ENCODE assay signal across 12 cellular contexts in the genomic region with DNA sequence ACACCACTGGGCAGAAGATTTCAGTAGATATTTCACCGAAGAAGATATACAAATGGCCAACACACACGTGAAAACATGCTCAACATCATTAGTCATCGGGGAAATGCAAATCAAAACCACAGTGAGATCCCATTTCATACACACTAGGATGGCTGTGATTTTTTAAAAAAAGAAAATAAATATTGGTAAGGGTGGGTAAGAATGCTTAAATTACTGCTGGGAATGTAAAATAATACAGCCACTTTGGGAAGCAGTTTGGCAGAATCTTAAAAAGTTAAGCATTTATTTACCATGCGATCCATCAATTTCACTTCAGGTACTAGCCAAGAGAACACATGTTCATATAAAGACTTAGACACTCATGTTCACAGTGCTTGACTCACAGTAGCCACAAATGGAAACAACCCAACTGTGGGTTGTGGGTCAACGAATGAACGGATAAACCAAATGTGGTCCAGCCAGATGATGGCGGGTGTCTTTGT. TPM values are rescaled to one million over a fixed set of nuclear protein-coding genes. Genes with fewer than 3 reads are reported as not detected.
DNase-seq lines count a peak whose midpoint lies in the region; ATAC-seq, FAIRE-seq and TF ChIP-seq lines count a peak whose summit lies in the region.
"Had no signal": no experiment of that assay in that cellular context is flagged by ENCODE, and none has a peak within 500 bp of the region (broad histone marks: within the 10 kb centered on the region; RNA-seq: fewer than 3 reads in every experiment).

No MANE protein-coding gene starts in this region.

- TF ChIP-seq RAD21 in GM12878 (IDR thresholded peaks at IDR 0.05; ENCODE audit: insufficient read depth, low read depth, low read length), result no peak

- H3K4me2 ChIP-seq in GM12878 (ENCODE audit: control insufficient read depth, insufficient read depth), result peak overlapping the region; percentile 99

- H2AFZ ChIP-seq in GM12878 (ENCODE audit: control insufficient read depth, low read depth, low read length), result no peak overlapping the region

- peak in 1 of 2 experiments; percentile 42; a peak in 1 of 4 replicates for TF ChIP-seq EP300 in GM12878 (IDR thresholded peaks at IDR 0.05; ENCODE audit: borderline replicate concordance in 1 of 2, control insufficient read depth in 1 of 2, low read depth in 2 of 2, low read length in 2 of 2)

- WGBS in GM12878 (ENCODE audit: insufficient coverage, insufficient replicate concordance, low lambda C conversion rate, missing lambda C conversion rate), result 1% methylated on average over 7 of the region's 7 CpGs

- CTCF ChIA-PET in GM12878 (lab: Yijun Ruan, JAX), result interaction anchor here (0.6 to 2.0 kb wide), 5 partner anchors 28 to 528 kb away, joined by 3 to 9 read pairs (median 4); no protein-coding TSS in a partner anchor

- peaks cover 63% of the 10 kb centered on the region for H3K4me1 ChIP-seq in GM12878 (ENCODE audit: control insufficient read depth, insufficient read depth, low read length)

- in situ Hi-C loops in GM12878 (cut with MboI), result no loop called here

- no peak for TF ChIP-seq CTCF in GM12878 (IDR thresholded peaks at IDR 0.05 in 2 of 3, conservative IDR thresholded peaks at IDR 0.05 in 1 of 3; ENCODE audit: control insufficient read depth in 2 of 3, extremely low read depth in 1 of 3, insufficient read depth in 1 of 3, low read depth in 3 of 3, low read length in 3 of 3)

- no peaks in the 10 kb centered on the region for H4K20me1 ChIP-seq in GM12878 (ENCODE audit: control insufficient read depth, insufficient read depth)

- peak; percentile 81 for FAIRE-seq in GM12878 (lab: Jason Lieb, UNC)
- FAIRE-seq: islet of Langerhans, small intestine had no signal

- no peaks in the 10 kb centered on the region for H3K79me2 ChIP-seq in GM12878 (ENCODE audit: control insufficient read depth, insufficient read depth, low read length)

- ATAC-seq in HG03378 (IDR thresholded peaks at IDR 0.05; ENCODE audit: unreplicated experiment) (peak; percentile 35), GM12878 (peak; percentile 51), GM19328 (IDR thresholded peaks at IDR 0.05; ENCODE audit: unreplicated experiment) (no peak), HG02763 (IDR thresholded peaks at IDR 0.05; ENCODE audit: unreplicated experiment) (no peak)

- peak; percentile 19 for DNase-seq in stimulated activated CD4-positive, alpha-beta T cell treated with anti-CD3 and anti-CD28 coated beads, Interleukin-15, amount 100 ng/mL, for 24 hours
- no peak for DNase-seq in stimulated activated CD4-positive, alpha-beta T cell treated with anti-CD3 and anti-CD28 coated beads, Interleukin-2, amount 100 ng/mL, for 24 hours
- peak; percentile 57 for DNase-seq in GM12878 (ENCODE audit: low read depth, low spot score)
- peak; percentile 65 for DNase-seq in stromal cell of bone marrow (ENCODE audit: low read depth)
- no peak for DNase-seq in RPMI8226
- DNase-seq: activated CD4-positive, alpha-beta T cell treated with anti-CD3 and anti-CD28 coated beads, Interleukin-2, amount 10 ng/mL, durations not matched to agents 24 days and 14 days; small intestine had no signal

- RAD21 ChIA-PET in GM12878 (lab: Charles Lee; ENCODE audit: unreplicated experiment), result no interaction called here

- H3K9ac ChIP-seq in GM12878 (ENCODE audit: control insufficient read depth, insufficient read depth, low read length), result no peak overlapping the region

- H3K9me3 ChIP-seq in GM12878 (replicated peaks; ENCODE audit: control insufficient read depth, insufficient read depth, low read length), result no peaks in the 10 kb centered on the region
- H3K9me3 ChIP-seq: thoracic aorta had no signal

- H3K27me3 ChIP-seq in GM12878 (replicated peaks in 1 of 2; ENCODE audit: control insufficient read depth in 2 of 2, insufficient read depth in 2 of 2, low read length in 1 of 2), result no peaks in the 10 kb centered on the region

- intact Hi-C loops in GM12878 (cut with micrococcal nuclease; ENCODE audit: unreplicated experiment), result loop anchor here (2.0 to 5.0 kb wide), 5 partner anchors 23 to 200 kb away; a partner anchor contains a TSS

- SMC1A ChIA-PET in GM12878 (lab: Charles Lee; ENCODE audit: uncharacterized antibody, unreplicated experiment), result interaction anchor here (1.0 to 2.1 kb wide), 2 partner anchors 11 to 36 kb away, joined by 3 to 8 read pairs; no protein-coding TSS in a partner anchor

- peak overlapping the region; percentile 87 for H3K27ac ChIP-seq in GM12878 (ENCODE audit: control insufficient read depth, insufficient read depth)
- H3K27ac ChIP-seq: thoracic aorta had no signal

- H3K36me3 ChIP-seq in GM12878 (ENCODE audit: control insufficient read depth in 2 of 2, insufficient read depth in 2 of 2, low read length in 1 of 2), result no peaks in the 10 kb centered on the region
- H3K36me3 ChIP-seq: thoracic aorta had no signal

- no peak for TF ChIP-seq POLR2A in GM12878 (IDR thresholded peaks at IDR 0.05; ENCODE audit: low read depth, low read length)

- no peak overlapping the region for H3K4me3 ChIP-seq in GM12878
- H3K4me3 ChIP-seq: thoracic aorta had no signal

- BruUV-seq in GM12878 (replicated peaks; lab: Mats Ljungman, UMichigan), result no TSS peak

- POLR2A ChIA-PET in GM12878 (lab: Charles Lee), result no interaction called here

RNA-seq across cellular contexts. Expression of a gene that starts 6.5 kb away (rescaled TPM):
- total RNA-seq in GM12878 (2013; cell fraction: nucleolus; rRNA removed), result 5.8 and 6.9 TPM in 2 replicates
- total RNA-seq in GM12878 (2014; rRNA removed), result 9.3 and 9.8 TPM in 2 replicates
- 6.8 and 7.7 TPM in 2 replicates for total RNA-seq in GM12878 (2014; rRNA removed; fragmentation: Illumina TruSeq; extraction: Trizol)
- total RNA-seq in GM12878 (2021), result 12.8 and 13.1 TPM in 2 replicates
- polyA plus RNA-seq in GM12878 (2011; ENCODE audit: low read depth), result 2.1 TPM
- 0.17 and 0.23 TPM in 2 replicates for polyA plus RNA-seq in GM12878 (2011; rRNA removed)
- polyA plus RNA-seq in GM12878 (2011; cell fraction: cytosol; rRNA removed), result 0.74 and 0.85 TPM in 2 replicates
- polyA plus RNA-seq in GM12878 (2011; cell fraction: nucleus; rRNA removed), result 0.30 and 0.41 TPM in 2 replicates
- polyA plus RNA-seq in GM12878 (2012), result 5.9 and 8.1 TPM in 2 replicates
- 1.6 and 5.8 TPM in 2 replicates for polyA plus RNA-seq in GM12878 (2014; fragmentation: Illumina TruSeq; extraction: Trizol)
- 1 to 10 TPM in 1 of 2 experiments, under 1 TPM in 1; 0.72 to 2.5 TPM for polyA plus RNA-seq in GM12878 (2014; fragmentation: Nextera tagmentation; extraction: Ambion mirVana)
- polyA plus RNA-seq in GM12878 (2014; rRNA removed), result 17.5 and 20.1 TPM in 2 replicates
- 1 to 10 TPM; 5.7 to 7.9 TPM for polyA plus RNA-seq in GM12878 (2016; fragmentation: Nextera tagmentation; extraction: Ambion mirVana)
- polyA minus RNA-seq in GM12878 (2011; rRNA and poly(A)+ RNA removed), result not detected in 2 replicates
- not detected in 2 replicates for polyA minus RNA-seq in GM12878 (2011; cell fraction: cytosol; rRNA and poly(A)+ RNA removed)
- not detected in 2 replicates for polyA minus RNA-seq in GM12878 (2011; cell fraction: nucleus; rRNA and poly(A)+ RNA removed)

RNA-seq across cellular contexts. Expression of a gene that starts 42.0 kb away (rescaled TPM):
- total RNA-seq in GM12878 (2013; cell fraction: nucleolus; rRNA removed), result 32.6 and 34.2 TPM in 2 replicates
- total RNA-seq in GM12878 (2014; rRNA removed) (29.4 and 29.7 TPM in 2 replicates), GM12878 (2014; rRNA removed; fragmentation: Illumina TruSeq; extraction: Trizol) (27.0 and 30.1 TPM in 2 replicates), GM12878 (2021) (34.4 and 40.1 TPM in 2 replicates)
- 8.0 TPM for polyA plus RNA-seq in GM12878 (2011; ENCODE audit: low read depth)
- polyA plus RNA-seq in GM12878 (2011; rRNA removed) (19.9 and 36.9 TPM in 2 replicates), GM12878 (2014; fragmentation: Illumina TruSeq; extraction: Trizol) (14.9 and 17.8 TPM in 2 replicates), GM12878 (2014; fragmentation: Nextera tagmentation; extraction: Ambion mirVana) (10 to 100 TPM in 1 of 2 experiments, 1 to 10 TPM in 1; 7.8 to 16.5 TPM), GM12878 (2014; rRNA removed) (45.2 and 50.9 TPM in 2 replicates), GM12878 (2016; fragmentation: Nextera tagmentation; extraction: Ambion mirVana) (10 to 100 TPM; 59.8 to 62.0 TPM)
- polyA plus RNA-seq in GM12878 (2011; cell fraction: cytosol; rRNA removed), result 33.4 and 45.7 TPM in 2 replicates
- 30.6 and 33.4 TPM in 2 replicates for polyA plus RNA-seq in GM12878 (2011; cell fraction: nucleus; rRNA removed)
- 11.6 and 14.6 TPM in 2 replicates for polyA plus RNA-seq in GM12878 (2012)
- polyA minus RNA-seq in GM12878 (2011; rRNA and poly(A)+ RNA removed), result 34.0 and 42.8 TPM in 2 replicates
- 17.5 and 20.7 TPM in 2 replicates for polyA minus RNA-seq in GM12878 (2011; cell fraction: cytosol; rRNA and poly(A)+ RNA removed)
- 14.7 and 35.0 TPM in 2 replicates for polyA minus RNA-seq in GM12878 (2011; cell fraction: nucleus; rRNA and poly(A)+ RNA removed)

RNA-seq across cellular contexts. Expression of a gene that starts 42.1 kb away (rescaled TPM):
- 57.6 and 65.4 TPM in 2 replicates for total RNA-seq in GM12878 (2013; cell fraction: nucleolus; rRNA removed)
- total RNA-seq in GM12878 (2014; rRNA removed), result 606 and 612 TPM in 2 replicates
- total RNA-seq in GM12878 (2014; rRNA removed; fragmentation: Illumina TruSeq; extraction: Trizol), result 473 and 480 TPM in 2 replicates
- total RNA-seq in GM12878 (2021), result 651 and 668 TPM in 2 replicates
- polyA plus RNA-seq in GM12878 (2011; ENCODE audit: low read depth), result 399 TPM
- 723 and 922 TPM in 2 replicates for polyA plus RNA-seq in GM12878 (2011; rRNA removed)
- 1,082 and 1,324 TPM in 2 replicates for polyA plus RNA-seq in GM12878 (2011; cell fraction: cytosol; rRNA removed)
- polyA plus RNA-seq in GM12878 (2011; cell fraction: nucleus; rRNA removed), result 520 and 608 TPM in 2 replicates
- polyA plus RNA-seq in GM12878 (2012), result 712 and 748 TPM in 2 replicates
- polyA plus RNA-seq in GM12878 (2014; fragmentation: Illumina TruSeq; extraction: Trizol), result 616 and 801 TPM in 2 replicates
- polyA plus RNA-seq in GM12878 (2014; fragmentation: Nextera tagmentation; extraction: Ambion mirVana), result 1,000 to 10,000 TPM; 1,747 to 1,889 TPM
- polyA plus RNA-seq in GM12878 (2014; rRNA removed), result 854 and 876 TPM in 2 replicates
- 100 to 1,000 TPM; 889 to 942 TPM for polyA plus RNA-seq in GM12878 (2016; fragmentation: Nextera tagmentation; extraction: Ambion mirVana)
- polyA minus RNA-seq in GM12878 (2011; rRNA and poly(A)+ RNA removed), result 340 and 443 TPM in 2 replicates
- polyA minus RNA-seq in GM12878 (2011; cell fraction: cytosol; rRNA and poly(A)+ RNA removed), result 106 and 140 TPM in 2 replicates
- polyA minus RNA-seq in GM12878 (2011; cell fraction: nucleus; rRNA and poly(A)+ RNA removed), result 58.5 and 67.8 TPM in 2 replicates

Comparison
In these comparisons a context has a peak if more than half of its experiments do, and no peak if none do; other contexts are left out.
1. DNase-seq: peak in stimulated activated CD4-positive, alpha-beta T cell treated with anti-CD3 and anti-CD28 coated beads, Interleukin-15, amount 100 ng/mL, for 24 hours (single experiment), GM12878 (single experiment) and stromal cell of bone marrow (single experiment); none in stimulated activated CD4-positive, alpha-beta T cell treated with anti-CD3 and anti-CD28 coated beads, Interleukin-2, amount 100 ng/mL, for 24 hours (0 of 2) and RPMI8226 (single experiment).
2. ATAC-seq: peak in HG03378 (single experiment) and GM12878 (single experiment); none in GM19328 (single experiment) and HG02763 (single experiment).